13 cellular contexts compared by ENCODE assay signal in genomic region chr13:34913040-34913439, GRCh38. TPM values are rescaled to one million over a fixed set of nuclear protein-coding genes. Genes with fewer than 3 reads are reported as not detected.
A peak's percentile ranks its signal among the peaks of the same experiment; 100 is the strongest.
DNase-seq lines count a peak whose midpoint lies in the region; ATAC-seq, FAIRE-seq and TF ChIP-seq lines count a peak whose summit lies in the region.
"Had no signal": no experiment of that assay in that cellular context is flagged by ENCODE, and none has a peak within 500 bp of the region (broad histone marks: within the 10 kb centered on the region; RNA-seq: fewer than 3 reads in every experiment).

No MANE protein-coding gene starts in this region.

- no peak for DNase-seq in GM12891 (ENCODE audit: insufficient read length, low spot score)
- DNase-seq in M059J (ENCODE audit: low read depth), result peak; percentile 20
- DNase-seq in WTC11 (ENCODE audit: low spot score), result peak; percentile 34
- DNase-seq in mesendoderm, result peak; percentile 84
- no peak for DNase-seq in COLO668 (lab: John Stamatoyannopoulos, UW; ENCODE audit: unreplicated experiment)
- no peak for DNase-seq in activated CD8-positive, alpha-beta T cell treated with anti-CD3 and anti-CD28 coated beads for 36 hours
- DNase-seq in T-helper 2 cell treated with Interferon-gamma antibody and Interleukin-4, amounts not matched to agents 5 μg/mL and 100 μg/mL, for 36 hours (ENCODE audit: low spot score), result no peak
- DNase-seq: DMS79 treated with DMSO at 0.1 percent for 48 hours; gastrocnemius medialis; NCI-H2029 treated with DMSO at 0.1 percent for 48 hours; stimulated activated naive CD8-positive, alpha-beta T cell treated with anti-CD3 and anti-CD28 coated beads, Interleukin-15, amount 100 ng/mL, for 72 hours had no signal

- CTCF ChIA-PET in WTC11 (lab: Charles Lee), result no interaction called here
- CTCF ChIA-PET in activated CD8-positive, alpha-beta T cell treated with anti-CD3 and anti-CD28 coated beads for 36 hours (lab: Charles Lee), result no interaction called here

- H3K36me3 Mint-ChIP-seq in WTC11, result no peaks in the 10 kb centered on the region; the same call in 1 of the 2 replicates
- H3K36me3 Mint-ChIP-seq in activated CD8-positive, alpha-beta T cell treated with anti-CD3 and anti-CD28 coated beads for 36 hours (ENCODE audit: low read depth), result no peaks in the 10 kb centered on the region
- H3K36me3 Mint-ChIP-seq in T-helper 2 cell treated with Interferon-gamma antibody and Interleukin-4, amounts not matched to agents 5 μg/mL and 100 μg/mL, for 36 hours (ENCODE audit: low read depth), result no peaks in the 10 kb centered on the region
- H3K36me3 Mint-ChIP-seq: brain had no signal

- ATAC-seq in WTC11 (peak; percentile 84), HG03039 (IDR thresholded peaks at IDR 0.05; ENCODE audit: unreplicated experiment) (no peak)
- ATAC-seq in activated CD8-positive, alpha-beta T cell treated with anti-CD3 and anti-CD28 coated beads for 36 hours, result no peak
- ATAC-seq: gastrocnemius medialis; stimulated activated naive CD8-positive, alpha-beta T cell treated with anti-CD3 and anti-CD28 coated beads, Interleukin-15, amount 100 ng/mL, for 72 hours had no signal

- H4K5ac ChIP-seq in mesendoderm (ENCODE audit: low read length), result no peak overlapping the region

- no peaks in the 10 kb centered on the region for H3K27me3 ChIP-seq in mesendoderm (ENCODE audit: insufficient read depth, low read length, poor library complexity)
- H3K27me3 ChIP-seq: gastrocnemius medialis had no signal

- H3K4me2 ChIP-seq in mesendoderm (ENCODE audit: low read length), result no peak overlapping the region

- H3K23ac ChIP-seq in mesendoderm (ENCODE audit: low read length), result no peak overlapping the region

- peaks cover 66% of the 10 kb centered on the region for H3K4me1 Mint-ChIP-seq in WTC11
- H3K4me1 Mint-ChIP-seq in activated CD8-positive, alpha-beta T cell treated with anti-CD3 and anti-CD28 coated beads for 36 hours (ENCODE audit: low read depth), result no peaks in the 10 kb centered on the region
- H3K4me1 Mint-ChIP-seq in T-helper 2 cell treated with Interferon-gamma antibody and Interleukin-4, amounts not matched to agents 5 μg/mL and 100 μg/mL, for 36 hours (ENCODE audit: low read depth), result no peaks in the 10 kb centered on the region
- H3K4me1 Mint-ChIP-seq: brain; stimulated activated naive CD8-positive, alpha-beta T cell treated with anti-CD3 and anti-CD28 coated beads, Interleukin-15, amount 100 ng/mL, for 72 hours had no signal

- TF ChIP-seq CTCF in WTC11 (IDR thresholded peaks at IDR 0.05), result no peak
- no peak for TF ChIP-seq CTCF in activated CD8-positive, alpha-beta T cell treated with anti-CD3 and anti-CD28 coated beads for 36 hours (IDR thresholded peaks at IDR 0.05)

- no peak overlapping the region for H2AK5ac ChIP-seq in mesendoderm (ENCODE audit: low read length)

- FAIRE-seq in GM12891 (lab: Jason Lieb, UNC), result no peak

- no peak overlapping the region for H3K4me3 Mint-ChIP-seq in WTC11
- no peak overlapping the region for H3K4me3 Mint-ChIP-seq in activated CD8-positive, alpha-beta T cell treated with anti-CD3 and anti-CD28 coated beads for 36 hours
- no peak overlapping the region for H3K4me3 Mint-ChIP-seq in T-helper 2 cell treated with Interferon-gamma antibody and Interleukin-4, amounts not matched to agents 5 μg/mL and 100 μg/mL, for 36 hours
- H3K4me3 Mint-ChIP-seq: brain; stimulated activated naive CD8-positive, alpha-beta T cell treated with anti-CD3 and anti-CD28 coated beads, Interleukin-15, amount 100 ng/mL, for 72 hours had no signal

- intact Hi-C loops in activated CD8-positive, alpha-beta T cell treated with anti-CD3 and anti-CD28 coated beads for 36 hours (cut with micrococcal nuclease), result no loop called here

- H2BK120ac ChIP-seq in mesendoderm (ENCODE audit: low read depth, low read length), result no peak overlapping the region

- POLR2A ChIA-PET in WTC11 (lab: Charles Lee), result no interaction called here
- POLR2A ChIA-PET in activated CD8-positive, alpha-beta T cell treated with anti-CD3 and anti-CD28 coated beads for 36 hours (lab: Charles Lee), result no interaction called here

- no peak for TF ChIP-seq POLR2A in GM12891 (IDR thresholded peaks at IDR 0.05; ENCODE audit: low read depth, low read length)

- H3K79me2 ChIP-seq in mesendoderm (ENCODE audit: control insufficient read depth, insufficient read depth, low read length), result no peaks in the 10 kb centered on the region

- H3K9me3 Mint-ChIP-seq in WTC11, result 0 out of 2 replicates have a peak, but pooled peaks cover 3% of the 10 kb centered on the region
- no peaks in the 10 kb centered on the region for H3K9me3 Mint-ChIP-seq in activated CD8-positive, alpha-beta T cell treated with anti-CD3 and anti-CD28 coated beads for 36 hours
- H3K9me3 Mint-ChIP-seq in T-helper 2 cell treated with Interferon-gamma antibody and Interleukin-4, amounts not matched to agents 5 μg/mL and 100 μg/mL, for 36 hours, result no peaks in the 10 kb centered on the region
- H3K9me3 Mint-ChIP-seq: brain; stimulated activated naive CD8-positive, alpha-beta T cell treated with anti-CD3 and anti-CD28 coated beads, Interleukin-15, amount 100 ng/mL, for 72 hours had no signal

- H3K79me1 ChIP-seq in mesendoderm (ENCODE audit: low read length), result no peaks in the 10 kb centered on the region

- no peak overlapping the region for H3K18ac ChIP-seq in mesendoderm (ENCODE audit: low read length)

- no peak overlapping the region for H2BK15ac ChIP-seq in mesendoderm (replicated peaks; ENCODE audit: low read depth)

- H4K8ac ChIP-seq in mesendoderm (ENCODE audit: low read depth, low read length), result no peak overlapping the region

- no peak overlapping the region for H3K9ac ChIP-seq in mesendoderm (ENCODE audit: low read length)

- WGBS in mesendoderm (ENCODE audit: extremely low coverage, insufficient coverage, low lambda C conversion rate), result no CpG with 5 or more reads among the region's 6 CpGs

- H3K4me3 ChIP-seq in mesendoderm (ENCODE audit: low read length), result no peak overlapping the region
- H3K4me3 ChIP-seq: gastrocnemius medialis had no signal

- no peak overlapping the region for H2BK5ac ChIP-seq in mesendoderm (ENCODE audit: low read length)

- H3K56ac ChIP-seq in mesendoderm (ENCODE audit: low read length), result no peak overlapping the region

- no peak overlapping the region for H3K4ac ChIP-seq in mesendoderm (ENCODE audit: low read depth, low read length)

- H3K4me1 ChIP-seq in mesendoderm (ENCODE audit: control insufficient read depth, low read depth, low read length), result peaks cover 5% of the 10 kb centered on the region
- H3K4me1 ChIP-seq: gastrocnemius medialis had no signal

- no peaks in the 10 kb centered on the region for H3K36me3 ChIP-seq in mesendoderm (ENCODE audit: control insufficient read depth, insufficient read depth, low read length)
- H3K36me3 ChIP-seq: gastrocnemius medialis had no signal

- no peak overlapping the region for H3K27ac ChIP-seq in mesendoderm (ENCODE audit: low read depth, low read length)
- H3K27ac ChIP-seq: gastrocnemius medialis had no signal

- H3K27me3 Mint-ChIP-seq in WTC11 (ENCODE audit: low read depth), result no peaks in the 10 kb centered on the region; the same call in 1 of the 2 replicates
- peaks cover 10% of the 10 kb centered on the region for H3K27me3 Mint-ChIP-seq in activated CD8-positive, alpha-beta T cell treated with anti-CD3 and anti-CD28 coated beads for 36 hours
- H3K27me3 Mint-ChIP-seq in T-helper 2 cell treated with Interferon-gamma antibody and Interleukin-4, amounts not matched to agents 5 μg/mL and 100 μg/mL, for 36 hours (ENCODE audit: low read depth), result peaks cover 2% of the 10 kb centered on the region

- peak overlapping the region; percentile 65; the same call in 1 of the 2 replicates for H3K27ac Mint-ChIP-seq in WTC11
- H3K27ac Mint-ChIP-seq in activated CD8-positive, alpha-beta T cell treated with anti-CD3 and anti-CD28 coated beads for 36 hours, result no peak overlapping the region
- H3K27ac Mint-ChIP-seq in T-helper 2 cell treated with Interferon-gamma antibody and Interleukin-4, amounts not matched to agents 5 μg/mL and 100 μg/mL, for 36 hours, result no peak overlapping the region
- H3K27ac Mint-ChIP-seq: stimulated activated naive CD8-positive, alpha-beta T cell treated with anti-CD3 and anti-CD28 coated beads, Interleukin-15, amount 100 ng/mL, for 72 hours had no signal

TF ChIP-seq in GM12891, 5 proteins besides CTCF, POLR2A, EP300 and RAD21:
- TF ChIP-seq POU2F2 (IDR thresholded peaks at IDR 0.05; ENCODE audit: low read depth, low read length) (no peak), SPI1 (IDR thresholded peaks at IDR 0.05; ENCODE audit: low read depth, low read length) (peak; percentile 18; the same call in 1 of the 2 replicates)

TF ChIP-seq in WTC11, 78 proteins besides CTCF, POLR2A, EP300 and RAD21 (continues in another document):
- TF ChIP-seq TEAD4 (CRISPR knock-in tag; IDR thresholded peaks at IDR 0.05) (no peak), NR2C2 (CRISPR knock-in tag; IDR thresholded peaks at IDR 0.05) (no peak), HMGA2 (CRISPR knock-in tag; IDR thresholded peaks at IDR 0.05) (no peak), ZBTB21 (CRISPR knock-in tag; IDR thresholded peaks at IDR 0.05; ENCODE audit: borderline replicate concordance) (0 out of 2 replicates have a peak, but pooled peaks have one; percentile 29), ELF4 (CRISPR knock-in tag; IDR thresholded peaks at IDR 0.05; ENCODE audit: low read depth) (no peak), ZNF138 (CRISPR knock-in tag; conservative IDR thresholded peaks at IDR 0.05) (0 out of 2 replicates have a peak, but pooled peaks have one; percentile 30)
- TF ChIP-seq, protein P1, sequence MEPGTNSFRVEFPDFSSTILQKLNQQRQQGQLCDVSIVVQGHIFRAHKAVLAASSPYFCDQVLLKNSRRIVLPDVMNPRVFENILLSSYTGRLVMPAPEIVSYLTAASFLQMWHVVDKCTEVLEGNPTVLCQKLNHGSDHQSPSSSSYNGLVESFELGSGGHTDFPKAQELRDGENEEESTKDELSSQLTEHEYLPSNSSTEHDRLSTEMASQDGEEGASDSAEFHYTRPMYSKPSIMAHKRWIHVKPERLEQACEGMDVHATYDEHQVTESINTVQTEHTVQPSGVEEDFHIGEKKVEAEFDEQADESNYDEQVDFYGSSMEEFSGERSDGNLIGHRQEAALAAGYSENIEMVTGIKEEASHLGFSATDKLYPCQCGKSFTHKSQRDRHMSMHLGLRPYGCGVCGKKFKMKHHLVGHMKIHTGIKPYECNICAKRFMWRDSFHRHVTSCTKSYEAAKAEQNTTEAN (CRISPR knock-in tag; IDR thresholded peaks at IDR 0.05), result 0 out of 2 replicates have a peak, but pooled peaks have one; percentile 30

RNA-seq across cellular contexts. Expression of gene NBEA, which starts 29.0 kb away (rescaled TPM):
- 0.06 TPM for polyA plus RNA-seq in GM12891 (2012; ENCODE audit: low read depth, missing spikeins)
- 2.9 and 6.4 TPM in 2 replicates for total RNA-seq in M059J (2014; rRNA removed; shearing (Covaris generic))
- total RNA-seq in WTC11 (2021), result 19.4 to 21.0 TPM (median 20.9 TPM) in 3 replicates
- polyA plus RNA-seq in mesendoderm (2013, experiment 1 of 2), result 4.9 TPM
- 4.6 TPM for polyA plus RNA-seq in mesendoderm (2013, experiment 2 of 2)
- total RNA-seq in activated CD8-positive, alpha-beta T cell treated with anti-CD3 and anti-CD28 coated beads for 36 hours, result under 1 TPM; 0.38 to 0.60 TPM

Comparison
In these comparisons a context has a peak if more than half of its experiments do, and no peak if none do; other contexts are left out.
1. DNase-seq: peak in M059J (single experiment), WTC11 (single experiment) and mesendoderm (single experiment); none in GM12891 (single experiment), COLO668 (single experiment), activated CD8-positive, alpha-beta T cell treated with anti-CD3 and anti-CD28 coated beads for 36 hours (single experiment) and T-helper 2 cell treated with Interferon-gamma antibody and Interleukin-4, amounts not matched to agents 5 μg/mL and 100 μg/mL, for 36 hours (single experiment).